Comparison of ENCODE assay signal across 8 cellular contexts in genomic region chr2:176508984-176509383, GRCh38.
DNase-seq lines count a peak whose midpoint lies in the region; ATAC-seq and TF ChIP-seq lines count a peak whose summit lies in the region.

No MANE protein-coding gene starts in this region.

- no peak overlapping the region for H3K27ac Mint-ChIP-seq in central memory CD8-positive, alpha-beta T cell (ENCODE audit: low read depth)
- H3K27ac Mint-ChIP-seq in GM23338 = no peak overlapping the region

- POLR2A ChIA-PET in HEK293T (lab: Yijun Ruan, JAX) = no interaction called here

- no peaks in the 10 kb centered on the region for H3F3A ChIP-seq in GM23338 (replicated peaks; ENCODE audit: low read depth)

- H3K9me3 Mint-ChIP-seq in central memory CD8-positive, alpha-beta T cell = no peaks in the 10 kb centered on the region
- no peaks in the 10 kb centered on the region for H3K9me3 Mint-ChIP-seq in GM23338

- H3K9me2 ChIP-seq in GM23338 (ENCODE audit: insufficient read depth) = no peaks in the 10 kb centered on the region

- ATAC-seq in GM18498 (IDR thresholded peaks at IDR 0.05; ENCODE audit: unreplicated experiment) (peak; percentile 81), GM21447 (IDR thresholded peaks at IDR 0.05; ENCODE audit: unreplicated experiment) (peak; percentile 81), HG03432 (IDR thresholded peaks at IDR 0.05; ENCODE audit: unreplicated experiment) (peak; percentile 93), GM23338 (no peak)
- ATAC-seq in central memory CD8-positive, alpha-beta T cell (replicated peaks; ENCODE audit: extremely low read depth, poor library complexity, severe bottlenecking) = peak; percentile 58

- no peak overlapping the region for H3K27ac ChIP-seq in GM23338 (ENCODE audit: low read depth)

- CTCF ChIA-PET in HEK293T (lab: Yijun Ruan, JAX) = no interaction called here

- no peak overlapping the region for H3K4me3 Mint-ChIP-seq in central memory CD8-positive, alpha-beta T cell
- no peak overlapping the region for H3K4me3 Mint-ChIP-seq in GM23338

- TF ChIP-seq CTCF in GM23338 (conservative IDR thresholded peaks at IDR 0.05; ENCODE audit: low read depth in 2 of 2) = no peak

- no peak overlapping the region for H3K4me2 ChIP-seq in GM23338

- no peaks in the 10 kb centered on the region for H3K4me1 ChIP-seq in GM23338 (ENCODE audit: insufficient read depth)

- no peaks in the 10 kb centered on the region for H3K36me3 ChIP-seq in GM23338 (ENCODE audit: insufficient read depth)

- H3K4me1 Mint-ChIP-seq in central memory CD8-positive, alpha-beta T cell = peaks cover 13% of the 10 kb centered on the region
- no peaks in the 10 kb centered on the region for H3K4me1 Mint-ChIP-seq in GM23338

- no peak overlapping the region for H2AFZ ChIP-seq in GM23338

- no peaks in the 10 kb centered on the region for H3K27me3 Mint-ChIP-seq in central memory CD8-positive, alpha-beta T cell
- H3K27me3 Mint-ChIP-seq in GM23338 (ENCODE audit: insufficient read depth, low read depth, poor library complexity) = no peaks in the 10 kb centered on the region

- no peak overlapping the region for H3K4me3 ChIP-seq in GM23338

- H3K27me3 ChIP-seq in GM23338 (ENCODE audit: insufficient read depth) = peaks cover 3% of the 10 kb centered on the region; the same call in 1 of the 2 replicates

- H3K36me3 Mint-ChIP-seq in central memory CD8-positive, alpha-beta T cell (ENCODE audit: insufficient read depth) = no peaks in the 10 kb centered on the region
- no peaks in the 10 kb centered on the region for H3K36me3 Mint-ChIP-seq in GM23338 (ENCODE audit: low read depth)

- H4K20me1 ChIP-seq in GM23338 (replicated peaks; ENCODE audit: insufficient read depth) = no peaks in the 10 kb centered on the region

- no peaks in the 10 kb centered on the region for H3K79me2 ChIP-seq in GM23338 (replicated peaks; ENCODE audit: insufficient read depth)

- no peak for DNase-seq in central memory CD8-positive, alpha-beta T cell (ENCODE audit: low spot score in 2 of 2)
- DNase-seq in HEK293T (ENCODE audit: extremely low spot score) (no peak), RKO (ENCODE audit: low spot score) (no peak), GM23338 (ENCODE audit: low spot score) (no peak)
- DNase-seq in stimulated activated CD4-positive, alpha-beta T cell treated with anti-CD3 and anti-CD28 coated beads, Interleukin-12 subunit alpha, Interleukin-12 subunit beta, amount 100 ng/mL, for 4 hours = no peak

TF ChIP-seq in HEK293T, 16 proteins besides CTCF, POLR2A, EP300 and RAD21:
- TF ChIP-seq NFRKB (IDR thresholded peaks at IDR 0.05) (no peak), HDGF (IDR thresholded peaks at IDR 0.05; ENCODE audit: borderline replicate concordance) (no peak), SUZ12 (IDR thresholded peaks at IDR 0.05) (no peak), TARDBP (IDR thresholded peaks at IDR 0.05) (no peak), PKNOX1 (IDR thresholded peaks at IDR 0.05) (no peak), LEF1 (IDR thresholded peaks at IDR 0.05; ENCODE audit: borderline replicate concordance) (no peak), FOXM1 (IDR thresholded peaks at IDR 0.05; ENCODE audit: borderline replicate concordance) (no peak), ZNF384 (IDR thresholded peaks at IDR 0.05) (no peak), FOXA1 (IDR thresholded peaks at IDR 0.05) (no peak), CTBP1 (IDR thresholded peaks at IDR 0.05; ENCODE audit: borderline replicate concordance) (no peak), ARNT (IDR thresholded peaks at IDR 0.05) (no peak), L3MBTL2 (conservative IDR thresholded peaks at IDR 0.05) (no peak), BHLHE40 (IDR thresholded peaks at IDR 0.05; ENCODE audit: borderline replicate concordance) (no peak), SP1 (IDR thresholded peaks at IDR 0.05) (no peak), FOXK2 (IDR thresholded peaks at IDR 0.05) (no peak), ELF4 (IDR thresholded peaks at IDR 0.05) (no peak)

TF ChIP-seq in GM23338, 12 proteins besides CTCF, POLR2A, EP300 and RAD21 (continues in another document):
- TF ChIP-seq ZNF114 (CRISPR knock-in tag; IDR thresholded peaks at IDR 0.05) = no peak
- TF ChIP-seq STAT1 (IDR thresholded peaks at IDR 0.05; ENCODE audit: unreplicated experiment) = no peak
- no peak for TF ChIP-seq NANOG (IDR thresholded peaks at IDR 0.05; ENCODE audit: borderline replicate concordance)
- no peak for TF ChIP-seq POLR2AphosphoS5 (IDR thresholded peaks at IDR 0.05; ENCODE audit: low read depth)
- TF ChIP-seq REST (IDR thresholded peaks at IDR 0.05; ENCODE audit: unreplicated experiment) = no peak
- no peak for TF ChIP-seq ZNF331 (CRISPR knock-in tag; IDR thresholded peaks at IDR 0.05; ENCODE audit: low read depth)
- TF ChIP-seq CREB1 (CRISPR knock-in tag; IDR thresholded peaks at IDR 0.05; ENCODE audit: low read depth) = no peak
- no peak for TF ChIP-seq EZH2 (IDR thresholded peaks at IDR 0.05; ENCODE audit: low read depth, unreplicated experiment)
